In genomic region chr3:12316721-12317351, GRCh38 we compare ENCODE assay signal across 12 cellular contexts. TPM values are rescaled to one million over a fixed set of nuclear protein-coding genes. Genes with fewer than 3 reads are reported as not detected.
DNase-seq lines count a peak whose midpoint lies in the region; ATAC-seq lines count a peak whose summit lies in the region.
"Had no signal": no experiment of that assay in that cellular context is flagged by ENCODE, and none has a peak within 500 bp of the region (broad histone marks: within the 10 kb centered on the region; RNA-seq: fewer than 3 reads in every experiment).

No MANE protein-coding gene starts in this region.

- no peak overlapping the region for H4K8ac ChIP-seq in neuronal stem cell (ENCODE audit: low read depth, low read length)

- H3K9ac ChIP-seq in neuronal stem cell (ENCODE audit: low read depth, low read length, poor library complexity) = no peak overlapping the region

- no peak overlapping the region for H3K4ac ChIP-seq in neuronal stem cell (ENCODE audit: low read length)

- ATAC-seq in GM18498 (IDR thresholded peaks at IDR 0.05; ENCODE audit: unreplicated experiment) = peak; percentile 82
- ATAC-seq in GM21423 (IDR thresholded peaks at IDR 0.05; ENCODE audit: unreplicated experiment) = peak; percentile 69
- peak; percentile 79 for ATAC-seq in HG03571 (IDR thresholded peaks at IDR 0.05; ENCODE audit: unreplicated experiment)
- ATAC-seq in left colon = peak; percentile 83
- no peak for ATAC-seq in GM19351 (IDR thresholded peaks at IDR 0.05; ENCODE audit: unreplicated experiment)
- ATAC-seq in HG03378 (IDR thresholded peaks at IDR 0.05; ENCODE audit: unreplicated experiment) = no peak
- ATAC-seq: K562 had no signal

- H2AK5ac ChIP-seq in neuronal stem cell (ENCODE audit: low read depth, low read length) = no peak overlapping the region

- H2BK15ac ChIP-seq in neuronal stem cell (ENCODE audit: low read length) = no peak overlapping the region

- no peaks in the 10 kb centered on the region for H3K9me3 ChIP-seq in neuronal stem cell (replicated peaks in 1 of 2; ENCODE audit: control insufficient read depth in 2 of 2, insufficient read depth in 1 of 2, low read depth in 1 of 2, low read length in 2 of 2)
- H3K9me3 ChIP-seq: adrenal gland had no signal

- H2BK12ac ChIP-seq in neuronal stem cell (ENCODE audit: low read length) = no peak overlapping the region

- H3K4me1 ChIP-seq in neuronal stem cell (ENCODE audit: control insufficient read depth in 2 of 2, insufficient read depth in 1 of 2, low read depth in 1 of 2, low read length in 2 of 2) = no peaks in the 10 kb centered on the region
- H3K4me1 ChIP-seq: adrenal gland had no signal

- no peak overlapping the region for H4K91ac ChIP-seq in neuronal stem cell (ENCODE audit: low read depth, low read length, poor library complexity)

- H2BK5ac ChIP-seq in neuronal stem cell (ENCODE audit: low read length) = no peak overlapping the region

- H2AFZ ChIP-seq in neuronal stem cell (ENCODE audit: low read length) = no peak overlapping the region

- H3K4me3 ChIP-seq in neuronal stem cell (ENCODE audit: low read length in 2 of 2) = no peak overlapping the region
- H3K4me3 ChIP-seq: adrenal gland, K562 had no signal

- peaks cover 0 to 14% (median 0%) of the 10 kb centered on the region in 3 experiments for H3K27me3 ChIP-seq in neuronal stem cell (ENCODE audit: control insufficient read depth in 3 of 3, insufficient read depth in 3 of 3, low read depth in 1 of 3, low read length in 3 of 3)
- H3K27me3 ChIP-seq: adrenal gland had no signal

- H3K36me3 ChIP-seq in neuronal stem cell (replicated peaks in 1 of 2; ENCODE audit: control insufficient read depth in 2 of 2, insufficient read depth in 2 of 2, low read length in 2 of 2) = no peaks in the 10 kb centered on the region
- H3K36me3 ChIP-seq: adrenal gland had no signal

- no peak overlapping the region for H3K23ac ChIP-seq in neuronal stem cell (ENCODE audit: low read depth, low read length, poor library complexity)

- no CpG with 5 or more reads among the region's 4 CpGs for WGBS in neuronal stem cell (ENCODE audit: extremely low coverage in 2 of 2, insufficient read length in 2 of 2, insufficient replicate concordance in 1 of 2), 2 donors

- H3K18ac ChIP-seq in neuronal stem cell (ENCODE audit: low read length) = no peak overlapping the region

- H3K27ac ChIP-seq in neuronal stem cell (replicated peaks; ENCODE audit: low read length) = no peak overlapping the region
- H3K27ac ChIP-seq: adrenal gland had no signal

- DNase-seq in left colon = no peak
- DNase-seq in GDM1 (lab: John Stamatoyannopoulos, UW) = no peak
- DNase-seq in neuronal stem cell (ENCODE audit: low spot score) = no peak
- DNase-seq: adrenal gland, mesendoderm, NCI-H187 had no signal

- no peak overlapping the region for H2BK120ac ChIP-seq in neuronal stem cell (ENCODE audit: low read depth, low read length)

- intact Hi-C loops in left colon (cut with DNase I, micrococcal nuclease) = no loop called here

- no peak overlapping the region for H3K4me2 ChIP-seq in neuronal stem cell (ENCODE audit: insufficient read depth, low read length, poor library complexity, severe bottlenecking)

- no peaks in the 10 kb centered on the region for H3K79me1 ChIP-seq in neuronal stem cell (ENCODE audit: low read depth, low read length)

- H3K14ac ChIP-seq in neuronal stem cell (ENCODE audit: low read length) = no peak overlapping the region

RNA-seq across cellular contexts. Expression of gene PPARG, which starts 28.0 kb away (rescaled TPM):
- total RNA-seq in left colon = 100 to 1,000 TPM in 1 of 2 donors, 10 to 100 TPM in 1; 91.2 to 143 TPM
- 0.59 TPM for polyA plus RNA-seq in neuronal stem cell (2013, experiment 1 of 2)
- polyA plus RNA-seq in neuronal stem cell (2013, experiment 2 of 2) = 0.76 TPM
- total RNA-seq: K562 had no signal
- polyA plus RNA-seq: K562 had no signal

Comparison
In these comparisons a context has a peak if more than half of its experiments do, and no peak if none do; other contexts are left out.
1. ATAC-seq: peak in GM18498 (single experiment), GM21423 (single experiment), HG03571 (single experiment) and left colon (single experiment); none in GM19351 (single experiment) and HG03378 (single experiment).